9 cellular contexts compared by ENCODE assay signal in the genomic region with DNA sequence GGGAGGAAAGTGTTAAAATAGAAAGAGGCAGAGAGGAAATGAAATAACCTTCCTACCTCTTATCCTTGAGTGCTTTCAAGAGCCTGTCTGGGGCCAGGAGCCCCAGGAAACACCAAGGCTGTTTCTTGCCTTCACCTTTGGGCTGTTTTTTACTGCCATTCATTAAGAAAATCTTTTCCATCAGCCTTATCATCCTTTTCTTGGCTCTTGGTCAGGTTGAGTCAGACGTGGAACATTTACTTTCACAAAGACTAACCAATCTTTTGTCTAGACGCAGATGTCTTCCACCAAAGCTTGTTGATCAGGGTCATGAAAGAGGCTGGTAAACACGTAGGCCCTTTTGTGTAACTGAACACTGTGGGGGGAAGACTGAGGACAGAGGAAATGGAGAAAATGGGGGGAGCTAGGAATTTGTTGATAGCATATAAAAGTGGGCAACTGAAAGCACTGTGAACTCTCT.
DNase-seq lines count a peak whose midpoint lies in the region; ATAC-seq and TF ChIP-seq lines count a peak whose summit lies in the region.
"Had no signal": no experiment of that assay in that cellular context is flagged by ENCODE, and none has a peak within 500 bp of the region (broad histone marks: within the 10 kb centered on the region; RNA-seq: fewer than 3 reads in every experiment).

No MANE protein-coding gene starts in this region.

- no peak overlapping the region for H3K4me3 ChIP-seq in mammary epithelial cell (replicated peaks in 1 of 3; ENCODE audit: insufficient read depth in 1 of 3, low read depth in 2 of 3, low read length in 3 of 3)
- no peak overlapping the region for H3K4me3 ChIP-seq in skeletal muscle tissue (ENCODE audit: low read length in 3 of 3)
- no peak overlapping the region for H3K4me3 ChIP-seq in aorta (ENCODE audit: low read length in 2 of 2)

- dilution Hi-C loops in mammary epithelial cell (cut with HindIII; ENCODE audit: low sequenced_read_pairs), result no loop called here

- no peaks in the 10 kb centered on the region for H4K20me1 ChIP-seq in mammary epithelial cell (ENCODE audit: insufficient read depth, low read length)

- H3K79me2 ChIP-seq in mammary epithelial cell (ENCODE audit: insufficient read depth, low read length), result no peaks in the 10 kb centered on the region

- no peaks in the 10 kb centered on the region for H3K27me3 ChIP-seq in mammary epithelial cell (ENCODE audit: insufficient read depth, low read length)
- H3K27me3 ChIP-seq in skeletal muscle tissue (ENCODE audit: control insufficient read depth in 3 of 3, insufficient read depth in 3 of 3, low read length in 3 of 3), result no peaks in the 10 kb centered on the region
- H3K27me3 ChIP-seq in CD4-positive, alpha-beta T cell (ENCODE audit: control insufficient read depth, insufficient read depth, low read length), result peaks cover 13% of the 10 kb centered on the region
- H3K27me3 ChIP-seq in aorta (ENCODE audit: control insufficient read depth in 1 of 2, insufficient read depth in 2 of 2, low read length in 1 of 2), result no peaks in the 10 kb centered on the region

- peak; percentile 17 for DNase-seq in SIG-M5 treated with dmso at 0.1 percent for 504 hours (lab: John Stamatoyannopoulos, UW; ENCODE audit: unreplicated experiment)
- DNase-seq in SIG-M5 (lab: John Stamatoyannopoulos, UW), result no peak
- peak; percentile 74 for DNase-seq in mammary epithelial cell
- DNase-seq in CD4-positive, alpha-beta T cell, result no peak
- DNase-seq in hypothalamus (lab: John Stamatoyannopoulos, UW), result no peak
- DNase-seq in aorta, result no peak

- H3K27ac Mint-ChIP-seq in CD4-positive, alpha-beta T cell, result no peak overlapping the region
- H3K27ac Mint-ChIP-seq: B cell had no signal

- H3K4me1 ChIP-seq in mammary epithelial cell (ENCODE audit: insufficient read depth, low read length), result peaks cover 12% of the 10 kb centered on the region
- peaks cover 12 to 20% (median 13%) of the 10 kb centered on the region in 3 donors for H3K4me1 ChIP-seq in skeletal muscle tissue (ENCODE audit: control insufficient read depth in 3 of 3, insufficient read depth in 3 of 3, low read length in 3 of 3)
- no peaks in the 10 kb centered on the region for H3K4me1 ChIP-seq in aorta (ENCODE audit: control insufficient read depth in 1 of 2, insufficient read depth in 2 of 2, low read length in 2 of 2)

- BruUV-seq in mammary epithelial cell (replicated peaks; lab: Mats Ljungman, UMichigan), result no TSS peak

- H3K9me3 Mint-ChIP-seq in CD4-positive, alpha-beta T cell, result no peaks in the 10 kb centered on the region

- peak overlapping the region; percentile 77 for H2AFZ ChIP-seq in mammary epithelial cell (ENCODE audit: low read depth, low read length)

- H3K27ac ChIP-seq in mammary epithelial cell (ENCODE audit: insufficient read depth, low read depth, low read length) (no peak overlapping the region), skeletal muscle tissue (ENCODE audit: low read depth, low read length) (peak overlapping the region; percentile 5), aorta (ENCODE audit: low read depth in 1 of 2, low read length in 2 of 2) (no peak overlapping the region)
- H3K27ac ChIP-seq in CD4-positive, alpha-beta T cell (ENCODE audit: low read depth, low read length), result no peak overlapping the region

- no peak overlapping the region for H3K4me3 Mint-ChIP-seq in CD4-positive, alpha-beta T cell
- H3K4me3 Mint-ChIP-seq: B cell had no signal

- H3K36me3 ChIP-seq in mammary epithelial cell (ENCODE audit: insufficient read depth, low read length) (no peaks in the 10 kb centered on the region), skeletal muscle tissue (ENCODE audit: control insufficient read depth in 3 of 3, insufficient read depth in 3 of 3, low read length in 3 of 3) (no peaks in the 10 kb centered on the region), aorta (ENCODE audit: control insufficient read depth in 1 of 2, insufficient read depth in 2 of 2, low read length in 1 of 2) (no peaks in the 10 kb centered on the region)

- CTCF ChIA-PET in mammary epithelial cell (lab: Charles Lee; ENCODE audit: low non-redundant PET), result no interaction called here
- CTCF ChIA-PET in CD4-positive, alpha-beta T cell (lab: Charles Lee), result interaction anchor here (0.7 kb wide), 1 partner anchor 958 kb away, joined by 4 read pairs; no protein-coding TSS in a partner anchor

- in situ Hi-C loops in mammary epithelial cell (cut with MboI; ENCODE audit: low sequenced_read_pairs in 2 of 2), result no loop called here

- no peak overlapping the region for H3K4me2 ChIP-seq in mammary epithelial cell (ENCODE audit: insufficient read depth, low read depth, low read length)

- 8% methylated on average over 3 of the region's 3 CpGs for WGBS in mammary epithelial cell (ENCODE audit: low coverage, missing lambda C conversion rate)
- 26 to 28% methylated on average over 3 of the region's 3 CpGs for WGBS in aorta, 2 donors

- H3K9ac ChIP-seq in mammary epithelial cell (ENCODE audit: insufficient read depth, low read length) (no peak overlapping the region), skeletal muscle tissue (ENCODE audit: low read depth in 1 of 3, low read length in 3 of 3) (no peak overlapping the region)

- H3K9me3 ChIP-seq in mammary epithelial cell (replicated peaks; ENCODE audit: insufficient read depth, low read length) (no peaks in the 10 kb centered on the region), skeletal muscle tissue (ENCODE audit: control insufficient read depth in 3 of 3, low read length in 3 of 3) (peaks cover 0 to 4% (median 0%) of the 10 kb centered on the region in 3 donors), aorta (ENCODE audit: control insufficient read depth, low read length) (peaks cover 2% of the 10 kb centered on the region)
- no peaks in the 10 kb centered on the region for H3K9me3 ChIP-seq in CD4-positive, alpha-beta T cell (ENCODE audit: control insufficient read depth, low read length)

- ATAC-seq in HG03354 (IDR thresholded peaks at IDR 0.05; ENCODE audit: poor library complexity, severe bottlenecking, unreplicated experiment), result peak; percentile 34
- ATAC-seq in CD4-positive, alpha-beta T cell (ENCODE audit: poor library complexity), result no peak
- no peak for ATAC-seq in aorta (ENCODE audit: low FRiP score)

- no peak for TF ChIP-seq CTCF in mammary epithelial cell (conservative IDR thresholded peaks at IDR 0.05 in 1 of 2, IDR thresholded peaks at IDR 0.05 in 1 of 2; ENCODE audit: extremely low read depth in 1 of 2, insufficient read depth in 1 of 2, low read depth in 1 of 2, low read length in 2 of 2)
- TF ChIP-seq CTCF in CD4-positive, alpha-beta T cell (IDR thresholded peaks at IDR 0.05), result no peak

- POLR2A ChIA-PET in CD4-positive, alpha-beta T cell (lab: Charles Lee), result no interaction called here

- intact Hi-C loops in mammary epithelial cell (cut with micrococcal nuclease) (no loop called here), aorta (cut with DNase I) (no loop called here)
- intact Hi-C loops in CD4-positive, alpha-beta T cell (cut with DNase I, micrococcal nuclease), result no loop called here

- H3K27me3 Mint-ChIP-seq in CD4-positive, alpha-beta T cell, result peaks cover 48% of the 10 kb centered on the region

- no peaks in the 10 kb centered on the region for H3K36me3 Mint-ChIP-seq in CD4-positive, alpha-beta T cell (ENCODE audit: low read depth)

- peaks cover 42% of the 10 kb centered on the region for H3K4me1 Mint-ChIP-seq in CD4-positive, alpha-beta T cell (ENCODE audit: low read depth)

Comparison
In these comparisons a context has a peak if more than half of its experiments do, and no peak if none do; other contexts are left out.
1. DNase-seq: peak in SIG-M5 treated with dmso at 0.1 percent for 504 hours (single experiment) and mammary epithelial cell (single experiment); none in SIG-M5 (single experiment), CD4-positive, alpha-beta T cell (0 of 10), hypothalamus (0 of 51) and aorta (0 of 2).